Comparison of ENCODE assay signal across 8 cellular contexts in the genomic region with DNA sequence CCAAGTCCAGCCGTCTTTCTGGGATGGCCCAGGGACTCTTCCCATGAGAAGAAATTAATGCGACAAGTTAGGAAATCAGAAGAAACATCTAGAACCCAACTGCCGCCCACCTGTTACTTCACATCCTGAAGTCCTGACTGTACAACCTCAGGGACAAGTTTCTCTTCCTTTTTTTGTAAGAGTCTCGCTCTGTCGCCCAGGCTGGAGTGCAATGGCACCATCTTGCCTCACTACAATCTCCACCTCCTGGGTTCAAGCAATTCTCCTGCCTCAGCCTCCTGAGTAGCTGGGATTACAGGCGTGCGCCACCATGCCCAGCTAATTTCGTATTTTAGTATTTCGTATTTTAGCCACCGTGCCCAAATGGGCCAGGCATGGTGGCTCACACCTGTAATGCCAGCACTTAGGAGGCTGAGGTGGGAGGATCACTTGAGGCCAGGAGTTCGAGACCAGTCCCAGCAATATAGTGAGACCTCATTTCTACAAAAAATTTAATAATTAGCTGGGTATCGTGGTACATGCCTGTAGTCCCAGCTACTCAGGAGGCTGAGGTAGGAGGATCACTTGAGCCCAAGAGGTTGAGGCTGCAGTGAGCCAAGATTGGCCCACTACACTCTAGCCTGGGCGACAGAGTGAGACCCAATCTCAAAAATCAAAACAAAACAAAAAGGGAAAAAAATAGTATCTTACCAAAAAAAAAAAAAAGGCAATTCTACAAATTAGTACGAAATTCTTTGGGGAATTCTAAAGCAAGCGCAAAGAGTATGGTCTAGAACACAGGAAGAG. TPM values are rescaled to one million over a fixed set of nuclear protein-coding genes. Genes with fewer than 3 reads are reported as not detected.
DNase-seq lines count a peak whose midpoint lies in the region; ATAC-seq lines count a peak whose summit lies in the region.

No MANE protein-coding gene starts in this region.

- peak; percentile 36 for ATAC-seq in GM19035 (IDR thresholded peaks at IDR 0.05; ENCODE audit: unreplicated experiment)
- peak; percentile 13 for ATAC-seq in HG03064 (IDR thresholded peaks at IDR 0.05; ENCODE audit: low read depth, unreplicated experiment)
- no peak for ATAC-seq in GM19324 (IDR thresholded peaks at IDR 0.05; ENCODE audit: low FRiP score, unreplicated experiment)
- ATAC-seq in GM21526 (IDR thresholded peaks at IDR 0.05; ENCODE audit: low FRiP score, unreplicated experiment), result no peak

- H3K4me2 ChIP-seq in BLaER1 treated with 17β-estradiol and CSF1 and Interleukin-3, amounts not matched to agents 10 nM and 100 nM, result peak overlapping the region; percentile 63 to 90 (median 81)

- H3K4me3 ChIP-seq in BLaER1 treated with 17β-estradiol and CSF1 and Interleukin-3, amounts not matched to agents 10 nM and 100 nM, result peak overlapping the region in 1 of 10 experiments; percentile 23; a peak in 1 of 20 replicates

- peak overlapping the region; percentile 33 to 99 (median 97); a peak in 21 of 22 replicates for H3K27ac ChIP-seq in BLaER1 treated with 17β-estradiol and CSF1 and Interleukin-3, amounts not matched to agents 10 nM and 100 nM

- peaks cover 40 to 95% (median 86%) of the 10 kb centered on the region in 11 experiments for H3K36me3 ChIP-seq in BLaER1 treated with 17β-estradiol and CSF1 and Interleukin-3, amounts not matched to agents 10 nM and 100 nM

- no peaks in the 10 kb centered on the region for H4K20me1 ChIP-seq in BLaER1 treated with 17β-estradiol and CSF1 and Interleukin-3, amounts not matched to agents 10 nM and 100 nM

- H3K9me3 ChIP-seq in BLaER1 treated with 17β-estradiol and CSF1 and Interleukin-3, amounts not matched to agents 10 nM and 100 nM (replicated peaks in 1 of 11), result peaks cover 0 to 16% (median 5%) of the 10 kb centered on the region in 11 experiments; a peak in 9 of 22 replicates

- H3K4me1 ChIP-seq in BLaER1 treated with 17β-estradiol and CSF1 and Interleukin-3, amounts not matched to agents 10 nM and 100 nM, result peaks cover 66 to 97% (median 85%) of the 10 kb centered on the region in 10 experiments

- no peaks in the 10 kb centered on the region for H3K27me3 ChIP-seq in BLaER1 treated with 17β-estradiol and CSF1 and Interleukin-3, amounts not matched to agents 10 nM and 100 nM

- H3K9ac ChIP-seq in BLaER1 treated with 17β-estradiol and CSF1 and Interleukin-3, amounts not matched to agents 10 nM and 100 nM, result peak overlapping the region in 9 of 11 experiments; percentile 56 to 77 (median 73); a peak in 18 of 22 replicates

- peak; percentile 86 for DNase-seq in SKM-1 treated with dmso at 0.1 percent for 144 hours (lab: John Stamatoyannopoulos, UW; ENCODE audit: unreplicated experiment)
- DNase-seq in mesenteric fat pad (ENCODE audit: low spot score), result no peak
- no peak for DNase-seq in dermis blood vessel endothelial cell

RNA-seq across cellular contexts. Expression of gene LAT2, which starts 20.8 kb away (rescaled TPM):
- total RNA-seq in mesenteric fat pad (15.7 TPM), dermis blood vessel endothelial cell (1.2 and 1.9 TPM in 2 replicates)

RNA-seq across cellular contexts. Expression of gene RFC2, which starts 23.6 kb away (rescaled TPM):
- total RNA-seq in mesenteric fat pad (16.9 TPM), dermis blood vessel endothelial cell (20.9 and 26.9 TPM in 2 replicates)

RNA-seq across cellular contexts. Expression of gene EIF4H, which starts 56.5 kb away (rescaled TPM):
- total RNA-seq in mesenteric fat pad, result 236 TPM
- total RNA-seq in dermis blood vessel endothelial cell, result 305 and 481 TPM in 2 replicates

RNA-seq across cellular contexts. Expression of gene CLIP2, which starts 58.6 kb away (rescaled TPM):
- 12.5 TPM for total RNA-seq in mesenteric fat pad
- total RNA-seq in dermis blood vessel endothelial cell, result 40.7 and 43.6 TPM in 2 replicates

Comparison
In these comparisons a context has a peak if more than half of its experiments do, and no peak if none do; other contexts are left out.
1. ATAC-seq: peak in GM19035 (single experiment) and HG03064 (single experiment); none in GM19324 (single experiment) and GM21526 (single experiment).